ENCODE assay signal across 1 cellular context in the genomic region with DNA sequence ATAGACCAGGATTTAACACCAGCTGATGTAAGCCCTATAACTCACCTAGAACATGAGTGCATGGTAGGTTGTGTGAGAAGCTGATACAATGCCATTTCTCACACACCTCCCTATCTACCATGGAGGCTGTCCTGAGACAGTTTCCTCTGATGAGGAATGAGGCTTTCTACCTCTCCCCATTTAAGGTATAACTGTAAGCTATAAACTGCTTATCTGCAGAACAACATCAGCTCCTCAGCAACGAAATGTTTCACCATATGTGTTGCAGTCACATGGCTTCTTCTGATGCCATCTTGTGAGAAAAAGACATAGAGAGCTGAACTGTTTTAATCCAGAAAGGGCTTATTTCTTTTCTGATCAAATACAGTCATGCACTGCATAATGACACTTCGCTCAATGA.
TF ChIP-seq lines count a peak whose summit lies in the region.

No MANE protein-coding gene starts in this region.

TF ChIP-seq in K562, 482 proteins besides CTCF, POLR2A, EP300 and RAD21:
- TF ChIP-seq MTA3 (IDR thresholded peaks at IDR 0.05; ENCODE audit: borderline replicate concordance), result no peak
- no peak for TF ChIP-seq ZNF407 (IDR thresholded peaks at IDR 0.05; ENCODE audit: low read depth)
- TF ChIP-seq PCBP2 (IDR thresholded peaks at IDR 0.05; ENCODE audit: low read depth, low read length, poor library complexity, severe bottlenecking), result no peak
- TF ChIP-seq BACH1 (tag; IDR thresholded peaks at IDR 0.05), result peak; percentile 55; the same call in 1 of the 2 replicates
- no peak for TF ChIP-seq CEBPG (CRISPR knock-in tag; IDR thresholded peaks at IDR 0.05)
- peak; percentile 15 to 51; a peak in 2 of 4 replicates for TF ChIP-seq CEBPG (tag; conservative IDR thresholded peaks at IDR 0.05 in 1 of 2, IDR thresholded peaks at IDR 0.05 in 1 of 2)
- TF ChIP-seq SRF (CRISPR knock-in tag; IDR thresholded peaks at IDR 0.05), result peak in 1 of 2 experiments; percentile 46; a peak in 1 of 4 replicates
- peak; percentile 49; the same call in 1 of the 2 replicates for TF ChIP-seq CEBPB (tag; IDR thresholded peaks at IDR 0.05)
- TF ChIP-seq, protein P1, sequence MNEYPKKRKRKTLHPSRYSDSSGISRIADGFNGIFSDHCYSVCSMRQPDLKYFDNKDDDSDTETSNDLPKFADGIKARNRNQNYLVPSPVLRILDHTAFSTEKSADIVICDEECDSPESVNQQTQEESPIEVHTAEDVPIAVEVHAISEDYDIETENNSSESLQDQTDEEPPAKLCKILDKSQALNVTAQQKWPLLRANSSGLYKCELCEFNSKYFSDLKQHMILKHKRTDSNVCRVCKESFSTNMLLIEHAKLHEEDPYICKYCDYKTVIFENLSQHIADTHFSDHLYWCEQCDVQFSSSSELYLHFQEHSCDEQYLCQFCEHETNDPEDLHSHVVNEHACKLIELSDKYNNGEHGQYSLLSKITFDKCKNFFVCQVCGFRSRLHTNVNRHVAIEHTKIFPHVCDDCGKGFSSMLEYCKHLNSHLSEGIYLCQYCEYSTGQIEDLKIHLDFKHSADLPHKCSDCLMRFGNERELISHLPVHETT (CRISPR knock-in tag; conservative IDR thresholded peaks at IDR 0.05 in 1 of 2, IDR thresholded peaks at IDR 0.05 in 1 of 2), result peak in 1 of 2 experiments; percentile 40; a peak in 1 of 4 replicates
- TF ChIP-seq FOXJ2 (tag; IDR thresholded peaks at IDR 0.05), result peak; percentile 74; the same call in 1 of the 2 replicates
- peak; percentile 36 for TF ChIP-seq USF2 (CRISPR knock-in tag; IDR thresholded peaks at IDR 0.05)
- TF ChIP-seq TCF15 (CRISPR knock-in tag; IDR thresholded peaks at IDR 0.05), result no peak
- peak; percentile 61 for TF ChIP-seq MYC (IDR thresholded peaks at IDR 0.05; ENCODE audit: low read depth, low read length)
- no peak for TF ChIP-seq MYC (CRISPR knock-in tag; IDR thresholded peaks at IDR 0.05; ENCODE audit: borderline replicate concordance, low read depth)
- peak; percentile 69 for TF ChIP-seq L3MBTL2 (IDR thresholded peaks at IDR 0.05)
